ENCODE assay signal across 16 cellular contexts in the genomic region with DNA sequence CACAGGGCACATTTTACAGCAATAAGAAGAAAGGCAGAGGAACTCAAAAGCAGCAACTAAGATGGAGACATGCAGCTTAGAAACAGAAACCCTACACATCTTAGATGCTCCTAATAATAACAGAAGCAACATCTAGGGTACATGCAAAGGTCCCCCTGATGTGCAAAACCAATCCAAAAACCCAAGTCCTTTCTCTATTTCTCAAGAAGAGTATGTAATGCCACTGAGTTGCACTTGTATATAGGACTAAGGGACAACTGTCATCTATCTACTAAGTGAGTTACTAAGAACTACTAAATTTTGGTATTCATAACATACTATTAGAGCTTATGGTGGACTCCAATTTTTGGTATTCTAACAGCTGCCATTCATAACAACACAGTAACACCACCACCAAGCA.
"Had no signal": no experiment of that assay in that cellular context is flagged by ENCODE, and none has a peak within 500 bp of the region (broad histone marks: within the 10 kb centered on the region; RNA-seq: fewer than 3 reads in every experiment).

No MANE protein-coding gene starts in this region.

- H3K4me3 Mint-ChIP-seq: activated naive CD4-positive, alpha-beta T cell treated with anti-CD3 and anti-CD28 coated beads, Interleukin-2, amount 50 U/mL, for 24 hours; naive B cell had no signal

- H3K9me3 ChIP-seq: adrenal gland, colonic mucosa, esophagus muscularis mucosa, left lung had no signal

- H3K36me3 Mint-ChIP-seq: naive B cell had no signal

- H3K27ac Mint-ChIP-seq: activated naive CD4-positive, alpha-beta T cell treated with anti-CD3 and anti-CD28 coated beads, Interleukin-2, amount 50 U/mL, for 24 hours; naive B cell had no signal

- H3K4me1 ChIP-seq: parathyroid adenoma had no signal

- ATAC-seq: left lung had no signal

- H3K27me3 ChIP-seq: adrenal gland, colonic mucosa, esophagus muscularis mucosa, left lung had no signal

- DNase-seq: activated CD4-positive, CD25-positive, alpha-beta regulatory T cell treated with anti-CD3 and anti-CD28 coated beads, Interleukin-2, amount 50 U/mL, for 72 hours; activated CD8-positive, alpha-beta memory T cell treated with anti-CD3 and anti-CD28 coated beads for 24 hours; activated effector memory CD4-positive, alpha-beta T cell treated with anti-CD3 and anti-CD28 coated beads, Interleukin-2, amount 50 U/mL, for 16 hours; adrenal gland; colonic mucosa; hippocampal formation; kidney; left lung; mammary epithelial cell; naive B cell; stimulated activated CD4-positive, alpha-beta T cell treated with anti-CD3 and anti-CD28 coated beads, Interleukin-12 subunit alpha, Interleukin-12 subunit beta, amount 100 ng/mL, for 4 hours; stimulated activated CD4-positive, alpha-beta T cell treated with anti-CD3 and anti-CD28 coated beads, Interleukin-2, amount 100 ng/mL, for 24 hours; T1000 had no signal

- H3K27me3 Mint-ChIP-seq: activated naive CD4-positive, alpha-beta T cell treated with anti-CD3 and anti-CD28 coated beads, Interleukin-2, amount 50 U/mL, for 24 hours had no signal

- H3K4me1 Mint-ChIP-seq: naive B cell had no signal

- H3K9me3 Mint-ChIP-seq: activated naive CD4-positive, alpha-beta T cell treated with anti-CD3 and anti-CD28 coated beads, Interleukin-2, amount 50 U/mL, for 24 hours; naive B cell had no signal

- H3K27ac ChIP-seq: adrenal gland, colonic mucosa, esophagus muscularis mucosa, left lung, parathyroid adenoma had no signal

- H3K4me3 ChIP-seq: adrenal gland, colonic mucosa, esophagus muscularis mucosa, left lung had no signal

- H3K36me3 ChIP-seq: colonic mucosa had no signal
